Comparison of ENCODE assay signal across 40 cellular contexts in the genomic region with DNA sequence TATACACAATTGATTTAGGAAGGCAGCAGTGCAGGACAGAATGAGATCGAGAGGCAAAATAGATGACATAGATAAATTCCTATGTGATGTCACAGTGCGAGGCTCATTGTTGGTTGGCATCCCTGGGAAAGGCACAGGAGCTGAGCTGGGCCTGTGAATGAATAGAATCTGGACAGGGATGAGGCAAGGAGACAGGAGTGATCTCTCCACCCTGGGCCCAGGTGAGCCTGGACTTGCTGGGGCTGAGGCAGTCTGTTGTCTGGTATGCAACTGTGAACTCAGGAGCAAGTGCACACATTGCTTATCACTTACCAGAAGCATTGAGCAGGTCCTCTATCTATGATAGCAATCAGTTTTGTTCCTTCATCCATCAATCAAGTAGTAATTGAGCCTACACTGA. TPM values are rescaled to one million over a fixed set of nuclear protein-coding genes. Genes with fewer than 3 reads are reported as not detected.
"Had no signal": no experiment of that assay in that cellular context is flagged by ENCODE, and none has a peak within 500 bp of the region (broad histone marks: within the 10 kb centered on the region; RNA-seq: fewer than 3 reads in every experiment).

No MANE protein-coding gene starts in this region.

- H3K9me3 Mint-ChIP-seq: activated B cell treated with CpG ODN at 0.5 μM for 24 hours; activated CD4-positive, alpha-beta memory T cell treated with anti-CD3 and anti-CD28 coated beads for 36 hours; activated CD4-positive, alpha-beta T cell treated with anti-CD3 and anti-CD28 coated beads, Interleukin-2, amount 10 ng/mL, durations not matched to agents 24 days and 14 days; activated CD8-positive, alpha-beta T cell treated with anti-CD3 and anti-CD28 coated beads for 36 hours; activated naive CD4-positive, alpha-beta T cell treated with anti-CD3 and anti-CD28 coated beads for 36 hours; activated naive CD4-positive, alpha-beta T cell treated with anti-CD3 and anti-CD28 coated beads, Interleukin-2, amount 50 U/mL, for 72 hours; activated naive CD8-positive, alpha-beta T cell treated with anti-CD3 and anti-CD28 coated beads for 36 hours; activated T-cell treated with anti-CD3 and anti-CD28 coated beads, Interleukin-2, amount 50 U/mL, for 4 hours; activated T-cell treated with anti-CD3 and anti-CD28 coated beads, Interleukin-2, amount 50 U/mL, for 72 hours; activated T-helper 1 cell treated with anti-CD3 and anti-CD28 coated beads, Interleukin-12 subunit alpha, Interleukin-12 subunit beta, Interleukin-2, Interleukin-4 antibody, amounts not matched to agents 30 ng/mL and 10 ng/mL and 1 ng/mL, durations not matched to agents 14 hours and 24 hours and 36 hours; activated T-helper 17 cell treated with anti-CD3 and anti-CD28 coated beads, Interleukin-2, amount 50 U/mL, for 72 hours; central memory CD8-positive, alpha-beta T cell; T-helper 1 cell treated with Interleukin-12 subunit alpha and Interleukin-12 subunit beta and Interleukin-4 antibody, amounts not matched to agents 30 μg/mL and 1 μg/mL, for 36 hours; T-helper 2 cell treated with Interferon-gamma antibody and Interleukin-4, amounts not matched to agents 5 μg/mL and 100 μg/mL, for 36 hours had no signal

- H3K27me3 ChIP-seq: adrenal gland, body of pancreas, brain microvascular endothelial cell, breast epithelium, cardiac muscle cell had no signal

- H3K4me1 Mint-ChIP-seq: activated CD4-positive, alpha-beta T cell treated with anti-CD3 and anti-CD28 coated beads, Interleukin-2, amount 10 ng/mL, durations not matched to agents 24 days and 14 days; activated naive CD8-positive, alpha-beta T cell treated with anti-CD3 and anti-CD28 coated beads for 36 hours; activated T-helper 17 cell treated with anti-CD3 and anti-CD28 coated beads, Interleukin-2, amount 50 U/mL, for 72 hours; central memory CD8-positive, alpha-beta T cell had no signal

- H3K27me3 Mint-ChIP-seq: activated naive CD8-positive, alpha-beta T cell treated with anti-CD3 and anti-CD28 coated beads for 36 hours had no signal

- DNase-seq: activated B cell treated with CpG ODN at 0.5 μM for 24 hours; activated CD4-positive, alpha-beta memory T cell treated with anti-CD3 and anti-CD28 coated beads for 36 hours; activated CD4-positive, alpha-beta T cell treated with anti-CD3 and anti-CD28 coated beads for 4 hours; activated CD4-positive, alpha-beta T cell treated with anti-CD3 and anti-CD28 coated beads, Interleukin-2, amount 10 ng/mL, durations not matched to agents 24 days and 14 days; activated CD4-positive, alpha-beta T cell treated with anti-CD3 and anti-CD28 coated beads, Interleukin-2, amount 50 U/mL, for 1 hour; activated CD4-positive, alpha-beta T cell treated with anti-CD3 and anti-CD28 coated beads, Interleukin-2, amount 50 U/mL, for 4 hours; activated CD4-positive, CD25-positive, alpha-beta regulatory T cell treated with anti-CD3 and anti-CD28 coated beads, Interleukin-2, amount 50 U/mL, for 72 hours; activated CD8-positive, alpha-beta memory T cell treated with anti-CD3 and anti-CD28 coated beads, Interleukin-2, amount 50 U/mL, for 4 hours; activated CD8-positive, alpha-beta T cell treated with anti-CD3 and anti-CD28 coated beads for 36 hours; activated effector memory CD4-positive, alpha-beta T cell treated with anti-CD3 and anti-CD28 coated beads, Interleukin-2, amount 50 U/mL, for 16 hours; activated gamma-delta T cell treated with Interleukin-2 at 50 U/mL for 16 hours; activated naive CD4-positive, alpha-beta T cell; activated naive CD4-positive, alpha-beta T cell treated with anti-CD3 and anti-CD28 coated beads for 36 hours; activated naive CD4-positive, alpha-beta T cell treated with anti-CD3 and anti-CD28 coated beads, Interleukin-2, amount 50 U/mL, for 16 hours; activated naive CD8-positive, alpha-beta T cell treated with anti-CD3 and anti-CD28 coated beads for 36 hours; activated T-cell treated with anti-CD3 and anti-CD28 coated beads for 4 hours; activated T-cell treated with anti-CD3 and anti-CD28 coated beads, Interleukin-2, amount 50 U/mL, for 1 hour; activated T-cell treated with anti-CD3 and anti-CD28 coated beads, Interleukin-2, amount 50 U/mL, for 4 hours; activated T-cell treated with anti-CD3 and anti-CD28 coated beads, Interleukin-2, amount 50 U/mL, for 72 hours; adrenal gland; amniotic stem cell; aorta; body of pancreas; brain microvascular endothelial cell; caudate nucleus; cerebellar nuclear complex; T-helper 1 cell; T-helper 2 cell; T-helper 9 cell had no signal

- H3K27ac ChIP-seq: adrenal gland, body of pancreas, brain microvascular endothelial cell, breast epithelium, cardiac muscle cell, VCaP had no signal

- H3K4me1 ChIP-seq: adrenal gland, body of pancreas, breast epithelium had no signal

- H3K4me3 Mint-ChIP-seq: activated B cell treated with CpG ODN at 0.5 μM for 24 hours; activated CD4-positive, alpha-beta memory T cell treated with anti-CD3 and anti-CD28 coated beads for 36 hours; activated CD4-positive, alpha-beta T cell treated with anti-CD3 and anti-CD28 coated beads, Interleukin-2, amount 10 ng/mL, durations not matched to agents 24 days and 14 days; activated CD8-positive, alpha-beta T cell treated with anti-CD3 and anti-CD28 coated beads for 36 hours; activated naive CD4-positive, alpha-beta T cell treated with anti-CD3 and anti-CD28 coated beads for 36 hours; activated naive CD8-positive, alpha-beta T cell treated with anti-CD3 and anti-CD28 coated beads for 36 hours; activated T-cell treated with anti-CD3 and anti-CD28 coated beads, Interleukin-2, amount 50 U/mL, for 4 hours; activated T-cell treated with anti-CD3 and anti-CD28 coated beads, Interleukin-2, amount 50 U/mL, for 72 hours; activated T-helper 1 cell treated with anti-CD3 and anti-CD28 coated beads, Interleukin-12 subunit alpha, Interleukin-12 subunit beta, Interleukin-2, Interleukin-4 antibody, amounts not matched to agents 30 ng/mL and 10 ng/mL and 1 ng/mL, durations not matched to agents 14 hours and 24 hours and 36 hours; activated T-helper 17 cell treated with anti-CD3 and anti-CD28 coated beads, Interleukin-2, amount 50 U/mL, for 72 hours; central memory CD8-positive, alpha-beta T cell; T-helper 1 cell treated with Interleukin-12 subunit alpha and Interleukin-12 subunit beta and Interleukin-4 antibody, amounts not matched to agents 30 μg/mL and 1 μg/mL, for 36 hours; T-helper 2 cell treated with Interferon-gamma antibody and Interleukin-4, amounts not matched to agents 5 μg/mL and 100 μg/mL, for 36 hours had no signal

- H3K27ac Mint-ChIP-seq: activated B cell treated with CpG ODN at 0.5 μM for 24 hours; activated CD4-positive, alpha-beta memory T cell treated with anti-CD3 and anti-CD28 coated beads for 36 hours; activated CD4-positive, alpha-beta T cell treated with anti-CD3 and anti-CD28 coated beads, Interleukin-2, amount 10 ng/mL, durations not matched to agents 24 days and 14 days; activated CD8-positive, alpha-beta T cell treated with anti-CD3 and anti-CD28 coated beads for 36 hours; activated naive CD4-positive, alpha-beta T cell treated with anti-CD3 and anti-CD28 coated beads for 36 hours; activated naive CD4-positive, alpha-beta T cell treated with anti-CD3 and anti-CD28 coated beads, Interleukin-2, amount 50 U/mL, for 72 hours; activated naive CD8-positive, alpha-beta T cell treated with anti-CD3 and anti-CD28 coated beads for 36 hours; activated T-cell treated with anti-CD3 and anti-CD28 coated beads, Interleukin-2, amount 50 U/mL, for 72 hours; activated T-helper 1 cell treated with anti-CD3 and anti-CD28 coated beads, Interleukin-12 subunit alpha, Interleukin-12 subunit beta, Interleukin-2, Interleukin-4 antibody, amounts not matched to agents 30 ng/mL and 10 ng/mL and 1 ng/mL, durations not matched to agents 14 hours and 24 hours and 36 hours; activated T-helper 17 cell treated with anti-CD3 and anti-CD28 coated beads, Interleukin-2, amount 50 U/mL, for 72 hours; T-helper 1 cell treated with Interleukin-12 subunit alpha and Interleukin-12 subunit beta and Interleukin-4 antibody, amounts not matched to agents 30 μg/mL and 1 μg/mL, for 36 hours; T-helper 2 cell treated with Interferon-gamma antibody and Interleukin-4, amounts not matched to agents 5 μg/mL and 100 μg/mL, for 36 hours had no signal

- ATAC-seq: activated CD8-positive, alpha-beta T cell treated with anti-CD3 and anti-CD28 coated beads for 36 hours; activated naive CD4-positive, alpha-beta T cell treated with anti-CD3 and anti-CD28 coated beads, Interleukin-2, amount 50 U/mL, for 72 hours; activated T-cell treated with anti-CD3 and anti-CD28 coated beads, Interleukin-2, amount 50 U/mL, for 4 hours; activated T-cell treated with anti-CD3 and anti-CD28 coated beads, Interleukin-2, amount 50 U/mL, for 72 hours; activated T-helper 17 cell treated with anti-CD3 and anti-CD28 coated beads, Interleukin-2, amount 50 U/mL, for 72 hours; body of pancreas had no signal

- H3K36me3 Mint-ChIP-seq: activated CD4-positive, alpha-beta memory T cell treated with anti-CD3 and anti-CD28 coated beads for 36 hours; activated naive CD4-positive, alpha-beta T cell treated with anti-CD3 and anti-CD28 coated beads, Interleukin-2, amount 50 U/mL, for 72 hours; activated naive CD8-positive, alpha-beta T cell treated with anti-CD3 and anti-CD28 coated beads for 36 hours had no signal

RNA-seq across cellular contexts. Expression of a gene that starts 51.7 kb away (rescaled TPM):
- total RNA-seq: activated B cell treated with CpG ODN at 0.5 μM for 24 hours; activated CD4-positive, alpha-beta memory T cell treated with anti-CD3 and anti-CD28 coated beads for 36 hours; activated CD4-positive, alpha-beta T cell treated with anti-CD3 and anti-CD28 coated beads, Interleukin-2, amount 10 ng/mL, durations not matched to agents 24 days and 14 days; activated CD8-positive, alpha-beta memory T cell treated with anti-CD3 and anti-CD28 coated beads for 36 hours; activated CD8-positive, alpha-beta T cell treated with anti-CD3 and anti-CD28 coated beads for 36 hours; activated naive CD4-positive, alpha-beta T cell treated with anti-CD3 and anti-CD28 coated beads for 36 hours; activated naive CD4-positive, alpha-beta T cell treated with anti-CD3 and anti-CD28 coated beads, Interleukin-2, amount 50 U/mL, for 72 hours; activated naive CD8-positive, alpha-beta T cell treated with anti-CD3 and anti-CD28 coated beads for 36 hours; activated T-cell treated with anti-CD3 and anti-CD28 coated beads, Interleukin-2, amount 50 U/mL, for 4 hours; activated T-cell treated with anti-CD3 and anti-CD28 coated beads, Interleukin-2, amount 50 U/mL, for 72 hours; activated T-helper 1 cell treated with anti-CD3 and anti-CD28 coated beads, Interleukin-12 subunit alpha, Interleukin-12 subunit beta, Interleukin-2, Interleukin-4 antibody, amounts not matched to agents 30 ng/mL and 10 ng/mL and 1 ng/mL, durations not matched to agents 14 hours and 24 hours and 36 hours; activated T-helper 17 cell treated with anti-CD3 and anti-CD28 coated beads, Interleukin-2, amount 50 U/mL, for 72 hours; astrocyte; cardiac muscle cell had no signal
- polyA plus RNA-seq: cardiac muscle cell had no signal
